In the genomic region with DNA sequence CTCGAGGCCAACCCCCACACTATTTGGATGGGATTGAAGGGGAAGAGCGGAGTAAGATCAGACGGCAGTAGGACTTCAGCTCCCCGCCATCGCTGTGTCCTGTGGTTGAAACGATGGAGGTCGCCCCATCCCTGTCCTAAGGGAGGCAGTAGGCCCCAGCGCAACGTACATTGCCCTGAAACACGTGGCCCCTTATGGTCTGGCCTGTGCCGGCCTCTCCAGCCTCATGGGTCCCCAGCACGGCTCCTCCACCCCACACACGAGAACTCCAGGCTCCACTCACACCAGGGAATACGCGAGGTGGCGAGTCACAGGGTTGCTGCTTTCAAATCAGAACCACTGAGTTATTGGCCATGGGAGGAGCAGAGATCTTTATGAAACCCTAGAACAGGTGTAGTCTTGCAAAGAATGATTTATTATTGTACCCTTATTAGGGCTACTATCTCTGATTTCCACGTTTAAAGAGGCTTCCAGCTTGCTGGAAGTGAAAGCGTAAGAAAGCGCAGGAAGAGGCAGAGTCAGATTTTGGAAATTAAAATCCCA, we compare ENCODE assay signal across 1 cellular context.
TF ChIP-seq lines count a peak whose summit lies in the region.

No MANE protein-coding gene starts in this region.

TF ChIP-seq in HepG2, 621 proteins besides CTCF, POLR2A, EP300 and RAD21 (continued from another document and continues in another):
- TF ChIP-seq, protein P1, sequence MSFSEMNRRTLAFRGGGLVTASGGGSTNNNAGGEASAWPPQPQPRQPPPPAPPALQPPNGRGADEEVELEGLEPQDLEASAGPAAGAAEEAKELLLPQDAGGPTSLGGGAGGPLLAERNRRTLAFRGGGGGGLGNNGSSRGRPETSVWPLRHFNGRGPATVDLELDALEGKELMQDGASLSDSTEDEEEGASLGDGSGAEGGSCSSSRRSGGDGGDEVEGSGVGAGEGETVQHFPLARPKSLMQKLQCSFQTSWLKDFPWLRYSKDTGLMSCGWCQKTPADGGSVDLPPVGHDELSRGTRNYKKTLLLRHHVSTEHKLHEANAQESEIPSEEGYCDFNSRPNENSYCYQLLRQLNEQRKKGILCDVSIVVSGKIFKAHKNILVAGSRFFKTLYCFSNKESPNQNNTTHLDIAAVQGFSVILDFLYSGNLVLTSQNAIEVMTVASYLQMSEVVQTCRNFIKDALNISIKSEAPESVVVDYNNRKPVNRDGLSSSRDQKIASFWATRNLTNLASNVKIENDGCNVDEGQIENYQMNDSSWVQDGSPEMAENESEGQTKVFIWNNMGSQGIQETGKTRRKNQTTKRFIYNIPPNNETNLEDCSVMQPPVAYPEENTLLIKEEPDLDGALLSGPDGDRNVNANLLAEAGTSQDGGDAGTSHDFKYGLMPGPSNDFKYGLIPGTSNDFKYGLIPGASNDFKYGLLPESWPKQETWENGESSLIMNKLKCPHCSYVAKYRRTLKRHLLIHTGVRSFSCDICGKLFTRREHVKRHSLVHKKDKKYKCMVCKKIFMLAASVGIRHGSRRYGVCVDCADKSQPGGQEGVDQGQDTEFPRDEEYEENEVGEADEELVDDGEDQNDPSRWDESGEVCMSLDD (CRISPR knock-in tag; IDR thresholded peaks at IDR 0.05; ENCODE audit: borderline replicate concordance) = peak; percentile 76; the same call in 1 of the 2 replicates
- TF ChIP-seq HDAC1 (CRISPR knock-in tag; IDR thresholded peaks at IDR 0.05) = no peak
- TF ChIP-seq ATF7-NPFF (CRISPR knock-in tag; IDR thresholded peaks at IDR 0.05; ENCODE audit: low read depth) = peak; percentile 92
- peak; percentile 92; the same call in 1 of the 2 replicates for TF ChIP-seq ZNF83 (CRISPR knock-in tag; IDR thresholded peaks at IDR 0.05; ENCODE audit: borderline replicate concordance)
- TF ChIP-seq ZKSCAN5 (CRISPR knock-in tag; IDR thresholded peaks at IDR 0.05) = no peak
- TF ChIP-seq ZNF382 (CRISPR knock-in tag; IDR thresholded peaks at IDR 0.05; ENCODE audit: borderline replicate concordance) = no peak
- TF ChIP-seq, protein P2, sequence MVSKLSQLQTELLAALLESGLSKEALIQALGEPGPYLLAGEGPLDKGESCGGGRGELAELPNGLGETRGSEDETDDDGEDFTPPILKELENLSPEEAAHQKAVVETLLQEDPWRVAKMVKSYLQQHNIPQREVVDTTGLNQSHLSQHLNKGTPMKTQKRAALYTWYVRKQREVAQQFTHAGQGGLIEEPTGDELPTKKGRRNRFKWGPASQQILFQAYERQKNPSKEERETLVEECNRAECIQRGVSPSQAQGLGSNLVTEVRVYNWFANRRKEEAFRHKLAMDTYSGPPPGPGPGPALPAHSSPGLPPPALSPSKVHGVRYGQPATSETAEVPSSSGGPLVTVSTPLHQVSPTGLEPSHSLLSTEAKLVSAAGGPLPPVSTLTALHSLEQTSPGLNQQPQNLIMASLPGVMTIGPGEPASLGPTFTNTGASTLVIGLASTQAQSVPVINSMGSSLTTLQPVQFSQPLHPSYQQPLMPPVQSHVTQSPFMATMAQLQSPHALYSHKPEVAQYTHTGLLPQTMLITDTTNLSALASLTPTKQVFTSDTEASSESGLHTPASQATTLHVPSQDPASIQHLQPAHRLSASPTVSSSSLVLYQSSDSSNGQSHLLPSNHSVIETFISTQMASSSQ (IDR thresholded peaks at IDR 0.05; ENCODE audit: low read depth) = no peak
- TF ChIP-seq, protein P2 (CRISPR knock-in tag; IDR thresholded peaks at IDR 0.05; ENCODE audit: borderline replicate concordance) = peak; percentile 69
- TF ChIP-seq FOXK2 (IDR thresholded peaks at IDR 0.05) = no peak
- TF ChIP-seq SNAPC2 (CRISPR knock-in tag; IDR thresholded peaks at IDR 0.05) = peak; percentile 83; the same call in 1 of the 2 replicates
- TF ChIP-seq, protein P3, sequence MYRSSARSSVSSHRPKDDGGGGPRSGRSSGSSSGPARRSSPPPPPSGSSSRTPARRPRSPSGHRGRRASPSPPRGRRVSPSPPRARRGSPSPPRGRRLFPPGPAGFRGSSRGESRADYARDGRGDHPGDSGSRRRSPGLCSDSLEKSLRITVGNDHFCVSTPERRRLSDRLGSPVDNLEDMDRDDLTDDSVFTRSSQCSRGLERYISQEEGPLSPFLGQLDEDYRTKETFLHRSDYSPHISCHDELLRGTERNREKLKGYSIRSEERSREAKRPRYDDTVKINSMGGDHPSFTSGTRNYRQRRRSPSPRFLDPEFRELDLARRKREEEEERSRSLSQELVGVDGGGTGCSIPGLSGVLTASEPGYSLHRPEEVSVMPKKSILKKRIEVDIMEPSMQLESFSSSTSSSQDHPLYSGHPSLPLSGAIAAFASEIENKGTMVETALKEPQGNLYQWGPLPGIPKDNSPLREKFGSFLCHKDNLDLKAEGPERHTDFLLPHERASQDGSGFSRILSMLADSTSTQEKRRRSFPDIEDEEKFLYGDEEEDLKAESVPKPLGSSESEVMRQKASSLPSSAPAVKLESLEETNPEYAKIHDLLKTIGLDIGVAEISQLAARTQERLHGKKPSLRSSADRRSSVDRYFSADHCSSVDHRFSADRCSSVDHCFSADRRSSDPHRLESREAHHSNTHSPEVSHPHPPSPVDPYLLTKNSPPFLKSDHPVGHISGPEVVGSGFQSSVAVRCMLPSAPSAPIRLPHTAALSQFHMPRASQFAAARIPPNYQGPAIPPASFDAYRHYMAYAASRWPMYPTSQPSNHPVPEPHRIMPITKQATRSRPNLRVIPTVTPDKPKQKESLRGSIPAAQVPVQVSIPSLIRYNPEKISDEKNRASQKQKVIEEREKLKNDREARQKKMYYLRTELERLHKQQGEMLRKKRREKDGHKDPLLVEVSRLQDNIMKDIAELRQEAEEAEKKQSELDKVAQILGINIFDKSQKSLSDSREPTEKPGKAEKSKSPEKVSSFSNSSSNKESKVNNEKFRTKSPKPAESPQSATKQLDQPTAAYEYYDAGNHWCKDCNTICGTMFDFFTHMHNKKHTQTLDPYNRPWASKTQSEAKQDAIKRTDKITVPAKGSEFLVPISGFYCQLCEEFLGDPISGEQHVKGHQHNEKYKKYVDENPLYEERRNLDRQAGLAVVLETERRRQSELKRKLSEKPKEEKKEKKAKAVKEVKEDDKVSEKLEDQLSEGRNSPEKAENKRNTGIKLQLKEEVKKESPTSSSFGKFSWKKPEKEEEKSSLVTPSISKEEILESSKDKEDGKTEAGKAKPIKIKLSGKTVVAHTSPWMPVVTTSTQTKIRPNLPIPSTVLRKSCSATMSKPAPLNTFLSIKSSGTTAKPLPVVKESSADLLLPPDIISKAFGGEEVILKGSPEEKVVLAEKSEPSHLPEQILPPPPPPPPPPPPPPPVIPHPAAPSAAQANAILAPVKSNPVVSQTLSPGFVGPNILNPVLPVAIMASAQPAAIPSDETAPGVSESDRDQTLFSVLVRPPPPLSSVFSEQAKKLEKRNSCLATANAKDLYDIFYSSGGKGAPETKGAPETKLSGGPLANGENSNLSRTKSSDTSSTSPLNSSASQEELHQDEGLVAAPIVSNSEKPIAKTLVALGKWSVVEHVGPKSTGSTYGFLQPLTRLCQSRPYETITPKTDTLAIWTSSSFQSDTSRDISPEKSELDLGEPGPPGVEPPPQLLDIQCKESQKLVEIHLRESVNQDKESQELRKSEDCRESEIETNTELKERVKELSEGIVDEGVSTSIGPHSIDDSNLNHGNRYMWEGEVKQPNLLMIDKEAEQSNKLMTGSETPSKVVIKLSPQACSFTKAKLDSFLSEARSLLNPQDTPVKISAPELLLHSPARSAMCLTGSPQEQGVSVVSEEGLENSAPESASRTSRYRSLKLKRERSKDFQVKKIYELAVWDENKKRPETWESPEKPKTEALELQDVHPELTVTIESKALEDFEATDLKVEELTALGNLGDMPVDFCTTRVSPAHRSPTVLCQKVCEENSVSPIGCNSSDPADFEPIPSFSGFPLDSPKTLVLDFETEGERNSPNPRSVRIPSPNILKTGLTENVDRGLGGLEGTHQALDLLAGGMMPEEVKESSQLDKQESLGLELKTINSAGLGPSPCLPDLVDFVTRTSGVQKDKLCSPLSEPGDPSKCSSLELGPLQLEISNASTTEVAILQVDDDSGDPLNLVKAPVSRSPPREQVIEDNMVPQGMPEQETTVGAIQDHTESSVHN (CRISPR knock-in tag; IDR thresholded peaks at IDR 0.05) = no peak; the same call in 1 of the 2 replicates
- TF ChIP-seq ONECUT2 (CRISPR knock-in tag; IDR thresholded peaks at IDR 0.05) = peak; percentile 55; the same call in 1 of the 2 replicates
- peak; percentile 93; the same call in 1 of the 2 replicates for TF ChIP-seq ZFP90 (CRISPR knock-in tag; IDR thresholded peaks at IDR 0.05; ENCODE audit: borderline replicate concordance)
- TF ChIP-seq, protein P4, sequence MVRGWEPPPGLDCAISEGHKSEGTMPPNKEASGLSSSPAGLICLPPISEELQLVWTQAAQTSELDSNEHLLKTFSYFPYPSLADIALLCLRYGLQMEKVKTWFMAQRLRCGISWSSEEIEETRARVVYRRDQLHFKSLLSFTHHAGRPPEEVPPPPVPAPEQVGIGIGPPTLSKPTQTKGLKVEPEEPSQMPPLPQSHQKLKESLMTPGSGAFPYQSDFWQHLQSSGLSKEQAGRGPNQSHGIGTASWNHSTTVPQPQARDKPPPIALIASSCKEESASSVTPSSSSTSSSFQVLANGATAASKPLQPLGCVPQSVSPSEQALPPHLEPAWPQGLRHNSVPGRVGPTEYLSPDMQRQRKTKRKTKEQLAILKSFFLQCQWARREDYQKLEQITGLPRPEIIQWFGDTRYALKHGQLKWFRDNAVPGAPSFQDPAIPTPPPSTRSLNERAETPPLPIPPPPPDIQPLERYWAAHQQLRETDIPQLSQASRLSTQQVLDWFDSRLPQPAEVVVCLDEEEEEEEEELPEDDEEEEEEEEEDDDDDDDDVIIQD (CRISPR knock-in tag; IDR thresholded peaks at IDR 0.05; ENCODE audit: low read depth) = 0 out of 2 replicates have a peak, but pooled peaks have one; percentile 0
- TF ChIP-seq, protein P5, sequence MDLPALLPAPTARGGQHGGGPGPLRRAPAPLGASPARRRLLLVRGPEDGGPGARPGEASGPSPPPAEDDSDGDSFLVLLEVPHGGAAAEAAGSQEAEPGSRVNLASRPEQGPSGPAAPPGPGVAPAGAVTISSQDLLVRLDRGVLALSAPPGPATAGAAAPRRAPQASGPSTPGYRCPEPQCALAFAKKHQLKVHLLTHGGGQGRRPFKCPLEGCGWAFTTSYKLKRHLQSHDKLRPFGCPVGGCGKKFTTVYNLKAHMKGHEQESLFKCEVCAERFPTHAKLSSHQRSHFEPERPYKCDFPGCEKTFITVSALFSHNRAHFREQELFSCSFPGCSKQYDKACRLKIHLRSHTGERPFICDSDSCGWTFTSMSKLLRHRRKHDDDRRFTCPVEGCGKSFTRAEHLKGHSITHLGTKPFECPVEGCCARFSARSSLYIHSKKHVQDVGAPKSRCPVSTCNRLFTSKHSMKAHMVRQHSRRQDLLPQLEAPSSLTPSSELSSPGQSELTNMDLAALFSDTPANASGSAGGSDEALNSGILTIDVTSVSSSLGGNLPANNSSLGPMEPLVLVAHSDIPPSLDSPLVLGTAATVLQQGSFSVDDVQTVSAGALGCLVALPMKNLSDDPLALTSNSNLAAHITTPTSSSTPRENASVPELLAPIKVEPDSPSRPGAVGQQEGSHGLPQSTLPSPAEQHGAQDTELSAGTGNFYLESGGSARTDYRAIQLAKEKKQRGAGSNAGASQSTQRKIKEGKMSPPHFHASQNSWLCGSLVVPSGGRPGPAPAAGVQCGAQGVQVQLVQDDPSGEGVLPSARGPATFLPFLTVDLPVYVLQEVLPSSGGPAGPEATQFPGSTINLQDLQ (CRISPR knock-in tag; IDR thresholded peaks at IDR 0.05) = no peak; the same call in 1 of the 2 replicates
- no peak for TF ChIP-seq POLR2AphosphoS2 (IDR thresholded peaks at IDR 0.05; ENCODE audit: low read depth, low read length)
- peak; percentile 1; the same call in 1 of the 2 replicates for TF ChIP-seq RELA (CRISPR knock-in tag; IDR thresholded peaks at IDR 0.05)
- TF ChIP-seq, protein P6, sequence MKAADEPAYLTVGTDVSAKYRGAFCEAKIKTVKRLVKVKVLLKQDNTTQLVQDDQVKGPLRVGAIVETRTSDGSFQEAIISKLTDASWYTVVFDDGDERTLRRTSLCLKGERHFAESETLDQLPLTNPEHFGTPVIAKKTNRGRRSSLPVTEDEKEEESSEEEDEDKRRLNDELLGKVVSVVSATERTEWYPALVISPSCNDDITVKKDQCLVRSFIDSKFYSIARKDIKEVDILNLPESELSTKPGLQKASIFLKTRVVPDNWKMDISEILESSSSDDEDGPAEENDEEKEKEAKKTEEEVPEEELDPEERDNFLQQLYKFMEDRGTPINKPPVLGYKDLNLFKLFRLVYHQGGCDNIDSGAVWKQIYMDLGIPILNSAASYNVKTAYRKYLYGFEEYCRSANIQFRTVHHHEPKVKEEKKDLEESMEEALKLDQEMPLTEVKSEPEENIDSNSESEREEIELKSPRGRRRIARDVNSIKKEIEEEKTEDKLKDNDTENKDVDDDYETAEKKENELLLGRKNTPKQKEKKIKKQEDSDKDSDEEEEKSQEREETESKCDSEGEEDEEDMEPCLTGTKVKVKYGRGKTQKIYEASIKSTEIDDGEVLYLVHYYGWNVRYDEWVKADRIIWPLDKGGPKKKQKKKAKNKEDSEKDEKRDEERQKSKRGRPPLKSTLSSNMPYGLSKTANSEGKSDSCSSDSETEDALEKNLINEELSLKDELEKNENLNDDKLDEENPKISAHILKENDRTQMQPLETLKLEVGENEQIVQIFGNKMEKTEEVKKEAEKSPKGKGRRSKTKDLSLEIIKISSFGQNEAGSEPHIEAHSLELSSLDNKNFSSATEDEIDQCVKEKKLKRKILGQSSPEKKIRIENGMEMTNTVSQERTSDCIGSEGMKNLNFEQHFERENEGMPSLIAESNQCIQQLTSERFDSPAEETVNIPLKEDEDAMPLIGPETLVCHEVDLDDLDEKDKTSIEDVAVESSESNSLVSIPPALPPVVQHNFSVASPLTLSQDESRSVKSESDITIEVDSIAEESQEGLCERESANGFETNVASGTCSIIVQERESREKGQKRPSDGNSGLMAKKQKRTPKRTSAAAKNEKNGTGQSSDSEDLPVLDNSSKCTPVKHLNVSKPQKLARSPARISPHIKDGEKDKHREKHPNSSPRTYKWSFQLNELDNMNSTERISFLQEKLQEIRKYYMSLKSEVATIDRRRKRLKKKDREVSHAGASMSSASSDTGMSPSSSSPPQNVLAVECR (CRISPR knock-in tag; IDR thresholded peaks at IDR 0.05; ENCODE audit: borderline replicate concordance) = peak; percentile 4; the same call in 1 of the 2 replicates
- TF ChIP-seq PRPF4 (IDR thresholded peaks at IDR 0.05; ENCODE audit: low read depth, low read length, poor library complexity, severe bottlenecking) = no peak
- peak; percentile 75; the same call in 1 of the 2 replicates for TF ChIP-seq ZNF792 (CRISPR knock-in tag; IDR thresholded peaks at IDR 0.05)
- TF ChIP-seq, protein P7, sequence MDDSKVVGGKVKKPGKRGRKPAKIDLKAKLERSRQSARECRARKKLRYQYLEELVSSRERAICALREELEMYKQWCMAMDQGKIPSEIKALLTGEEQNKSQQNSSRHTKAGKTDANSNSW (CRISPR knock-in tag; IDR thresholded peaks at IDR 0.05; ENCODE audit: borderline replicate concordance) = peak; percentile 77; the same call in 1 of the 2 replicates
- TF ChIP-seq ZNF552 (CRISPR knock-in tag; IDR thresholded peaks at IDR 0.05; ENCODE audit: borderline replicate concordance) = 0 out of 2 replicates have a peak, but pooled peaks have one; percentile 61
- 0 out of 2 replicates have a peak, but pooled peaks have one; percentile 62 for TF ChIP-seq ZNF138 (CRISPR knock-in tag; IDR thresholded peaks at IDR 0.05; ENCODE audit: low read depth)
